1 cellular context compared by ENCODE assay signal in the genomic region with DNA sequence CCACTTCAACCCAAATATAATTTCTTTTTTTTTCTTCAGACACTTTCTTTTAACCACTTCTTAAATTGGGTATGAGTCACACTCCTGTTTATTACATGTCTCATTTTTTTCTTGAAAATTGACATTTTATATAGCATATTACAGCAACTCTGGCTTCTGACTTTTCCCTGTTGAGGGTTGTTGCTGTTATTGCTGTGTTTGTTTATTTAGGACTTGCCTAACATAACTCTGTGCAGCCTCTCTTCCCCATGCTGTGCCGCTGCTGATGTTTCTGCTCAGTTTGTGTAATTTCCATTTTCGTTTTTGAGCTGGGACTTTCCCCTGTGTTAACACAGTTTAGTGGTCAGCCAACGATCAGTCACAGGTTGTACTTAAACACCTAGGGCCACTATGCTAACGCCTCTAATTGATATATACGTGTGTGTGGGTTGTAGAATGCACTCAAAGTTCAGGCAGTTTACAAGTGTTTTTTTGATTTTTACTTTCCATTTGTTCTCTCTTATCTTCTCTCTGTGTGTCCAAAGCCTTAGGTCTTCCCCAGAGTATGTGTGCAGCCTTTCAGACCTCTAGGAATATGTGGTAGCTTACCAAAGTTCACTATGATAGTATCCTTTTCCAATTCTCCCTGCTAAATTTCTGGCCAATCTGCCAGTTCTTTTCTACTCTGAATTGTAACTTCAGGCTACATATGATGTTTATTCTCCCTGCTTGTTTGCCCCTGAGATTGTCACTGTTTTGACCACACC.
TF ChIP-seq lines count a peak whose summit lies in the region.

No MANE protein-coding gene starts in this region.

TF ChIP-seq in GM23338, 12 proteins besides CTCF, POLR2A, EP300 and RAD21 (continued from another document):
- TF ChIP-seq, protein P1, sequence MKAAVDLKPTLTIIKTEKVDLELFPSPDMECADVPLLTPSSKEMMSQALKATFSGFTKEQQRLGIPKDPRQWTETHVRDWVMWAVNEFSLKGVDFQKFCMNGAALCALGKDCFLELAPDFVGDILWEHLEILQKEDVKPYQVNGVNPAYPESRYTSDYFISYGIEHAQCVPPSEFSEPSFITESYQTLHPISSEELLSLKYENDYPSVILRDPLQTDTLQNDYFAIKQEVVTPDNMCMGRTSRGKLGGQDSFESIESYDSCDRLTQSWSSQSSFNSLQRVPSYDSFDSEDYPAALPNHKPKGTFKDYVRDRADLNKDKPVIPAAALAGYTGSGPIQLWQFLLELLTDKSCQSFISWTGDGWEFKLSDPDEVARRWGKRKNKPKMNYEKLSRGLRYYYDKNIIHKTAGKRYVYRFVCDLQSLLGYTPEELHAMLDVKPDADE (IDR thresholded peaks at IDR 0.05): no peak
- TF ChIP-seq NANOG (IDR thresholded peaks at IDR 0.05; ENCODE audit: borderline replicate concordance): no peak
- no peak for TF ChIP-seq EZH2phosphoT487 (IDR thresholded peaks at IDR 0.05; ENCODE audit: unreplicated experiment)
- TF ChIP-seq STAT1 (IDR thresholded peaks at IDR 0.05; ENCODE audit: unreplicated experiment): no peak
